19 cellular contexts compared by ENCODE assay signal in the genomic region with DNA sequence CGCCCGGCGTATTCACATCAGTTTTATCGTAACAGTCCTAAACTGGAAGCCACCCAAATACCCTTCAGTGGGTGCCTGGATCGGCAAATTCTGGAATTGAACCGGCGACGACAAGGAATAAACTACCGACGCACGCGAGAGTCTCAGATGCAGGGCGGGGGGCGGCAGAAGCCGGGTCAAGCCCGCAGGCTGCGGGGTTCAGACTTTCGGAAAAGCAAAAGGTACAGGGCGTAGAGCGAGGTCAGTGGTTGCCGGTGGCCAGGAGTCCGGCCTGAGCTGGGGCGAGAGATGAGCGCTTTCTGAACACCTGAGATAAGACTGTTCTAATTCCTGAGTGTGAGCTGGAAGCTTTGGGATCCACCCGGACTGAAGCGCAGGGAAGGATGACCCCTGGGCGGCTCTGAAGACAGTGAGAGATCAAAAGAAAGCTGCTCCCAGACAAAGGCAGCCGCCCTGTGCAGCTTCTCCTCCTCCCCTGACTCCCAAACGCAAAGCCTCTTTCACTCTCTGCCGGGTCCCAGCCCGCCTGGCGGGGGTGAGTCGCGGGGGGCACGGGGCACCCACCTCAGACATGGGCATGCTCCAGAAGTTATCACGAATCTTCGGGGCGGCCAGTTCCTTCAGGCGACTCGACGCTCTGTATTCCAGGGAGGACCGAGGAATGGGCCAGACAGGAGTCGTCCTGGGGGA. TPM values are rescaled to one million over a fixed set of nuclear protein-coding genes. Genes with fewer than 3 reads are reported as not detected.
"Had no signal": no experiment of that assay in that cellular context is flagged by ENCODE, and none has a peak within 500 bp of the region (broad histone marks: within the 10 kb centered on the region; RNA-seq: fewer than 3 reads in every experiment).

No MANE protein-coding gene starts in this region.

- H3K4me1 ChIP-seq: gastrocnemius medialis, left lung, thyroid gland, uterus had no signal

- H3K4me2 ChIP-seq: SK-N-SH had no signal

- H3K4me3 ChIP-seq: gastrocnemius medialis, heart right ventricle, left lung, thyroid gland, uterus had no signal

- H3K27me3 ChIP-seq: thyroid gland, uterus had no signal

- H3K27ac ChIP-seq: brain microvascular endothelial cell, gastrocnemius medialis, heart right ventricle, left lung, thyroid gland, uterus, WERI-Rb-1 had no signal

- H3K27ac Mint-ChIP-seq: activated CD4-positive, alpha-beta memory T cell treated with anti-CD3 and anti-CD28 coated beads for 36 hours; activated naive CD8-positive, alpha-beta T cell treated with anti-CD3 and anti-CD28 coated beads for 36 hours; dendritic cell treated with granulocyte-macrophage colony-stimulating factor and Interleukin-4, amounts not matched to agents 40 ng/mL and 50 ng/mL, for 4 days; natural killer cell treated with Interleukin-12 subunit alpha and Interleukin-12 subunit beta and Interleukin-15 and Interleukin-18, amount 100 ng/mL, for 72 hours; stimulated activated memory B cell treated with anti-CD40 and anti-IgM and Interleukin-4, amounts not matched to agents 10 μg/mL and 1 μg/mL and 100 μg/mL, for 72 hours; T-cell had no signal

- H3K9me3 Mint-ChIP-seq: activated CD4-positive, alpha-beta memory T cell treated with anti-CD3 and anti-CD28 coated beads for 36 hours; activated naive CD8-positive, alpha-beta T cell treated with anti-CD3 and anti-CD28 coated beads for 36 hours; central memory CD8-positive, alpha-beta T cell; dendritic cell treated with granulocyte-macrophage colony-stimulating factor and Interleukin-4, amounts not matched to agents 40 ng/mL and 50 ng/mL, for 4 days; natural killer cell treated with Interleukin-12 subunit alpha and Interleukin-12 subunit beta and Interleukin-15 and Interleukin-18, amount 100 ng/mL, for 72 hours; stimulated activated memory B cell treated with anti-CD40 and anti-IgM and Interleukin-4, amounts not matched to agents 10 μg/mL and 1 μg/mL and 100 μg/mL, for 72 hours; T-cell had no signal

- H3K36me3 Mint-ChIP-seq: activated CD4-positive, alpha-beta memory T cell treated with anti-CD3 and anti-CD28 coated beads for 36 hours; activated naive CD8-positive, alpha-beta T cell treated with anti-CD3 and anti-CD28 coated beads for 36 hours; natural killer cell treated with Interleukin-12 subunit alpha and Interleukin-12 subunit beta and Interleukin-15 and Interleukin-18, amount 100 ng/mL, for 72 hours; stimulated activated memory B cell treated with anti-CD40 and anti-IgM and Interleukin-4, amounts not matched to agents 10 μg/mL and 1 μg/mL and 100 μg/mL, for 72 hours; T-cell had no signal

- H3K36me3 ChIP-seq: brain microvascular endothelial cell, gastrocnemius medialis, heart right ventricle, left lung, thyroid gland, uterus, WERI-Rb-1 had no signal

- H3K9ac ChIP-seq: SK-N-SH had no signal

- H3K9me2 ChIP-seq: SK-N-SH had no signal

- H3K9me3 ChIP-seq: gastrocnemius medialis, heart right ventricle, left lung, SK-N-SH, thyroid gland, uterus had no signal

- H3K4me1 Mint-ChIP-seq: activated naive CD8-positive, alpha-beta T cell treated with anti-CD3 and anti-CD28 coated beads for 36 hours; central memory CD8-positive, alpha-beta T cell; stimulated activated memory B cell treated with anti-CD40 and anti-IgM and Interleukin-4, amounts not matched to agents 10 μg/mL and 1 μg/mL and 100 μg/mL, for 72 hours; T-cell had no signal

- DNase-seq: activated CD4-positive, alpha-beta memory T cell treated with anti-CD3 and anti-CD28 coated beads for 36 hours; activated naive CD8-positive, alpha-beta T cell treated with anti-CD3 and anti-CD28 coated beads for 36 hours; activated T-cell treated with anti-CD3 and anti-CD28 coated beads, Interleukin-2, amount 50 U/mL, for 48 hours; anterior cingulate cortex; brain microvascular endothelial cell; gastrocnemius medialis; heart right ventricle; left lung; mesenchymal stem cell; stimulated activated CD4-positive, alpha-beta T cell treated with anti-CD3 and anti-CD28 coated beads, Interleukin-2, amount 100 ng/mL, for 48 hours; thyroid gland; uterus; WERI-Rb-1 had no signal

- H3K4me3 Mint-ChIP-seq: activated CD4-positive, alpha-beta memory T cell treated with anti-CD3 and anti-CD28 coated beads for 36 hours; activated naive CD8-positive, alpha-beta T cell treated with anti-CD3 and anti-CD28 coated beads for 36 hours; central memory CD8-positive, alpha-beta T cell; dendritic cell treated with granulocyte-macrophage colony-stimulating factor and Interleukin-4, amounts not matched to agents 40 ng/mL and 50 ng/mL, for 4 days; natural killer cell treated with Interleukin-12 subunit alpha and Interleukin-12 subunit beta and Interleukin-15 and Interleukin-18, amount 100 ng/mL, for 72 hours; stimulated activated memory B cell treated with anti-CD40 and anti-IgM and Interleukin-4, amounts not matched to agents 10 μg/mL and 1 μg/mL and 100 μg/mL, for 72 hours; T-cell had no signal

RNA-seq across cellular contexts. Expression of a gene that starts 38.2 kb away (rescaled TPM):
- total RNA-seq: natural killer cell treated with Interleukin-12 subunit alpha and Interleukin-12 subunit beta and Interleukin-15 and Interleukin-18, amount 100 ng/mL, for 72 hours had no signal
